1 cellular context compared by ENCODE assay signal in the genomic region with DNA sequence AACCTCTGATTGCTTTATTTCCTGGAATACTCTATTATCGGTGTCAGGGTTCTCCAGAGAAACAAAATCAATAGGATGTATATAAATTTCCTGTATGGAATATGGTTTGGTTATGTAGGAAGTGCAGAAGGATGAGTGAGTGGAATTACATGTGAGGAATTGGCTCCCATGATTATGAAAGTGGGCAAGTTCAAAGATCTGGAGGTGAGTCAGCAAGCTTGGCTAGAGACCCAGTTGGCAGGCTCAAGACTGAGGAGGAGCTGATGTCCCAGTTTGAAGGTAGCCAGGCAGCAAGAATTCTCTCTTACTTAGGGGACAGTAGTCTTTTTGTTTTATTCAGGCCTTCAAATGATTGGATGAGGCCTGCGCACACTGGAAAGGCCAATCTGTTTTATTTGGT.
TF ChIP-seq lines count a peak whose summit lies in the region.

No MANE protein-coding gene starts in this region.

TF ChIP-seq in GM23338, 12 proteins besides CTCF, POLR2A, EP300 and RAD21 (continued from another document):
- TF ChIP-seq, protein P1, sequence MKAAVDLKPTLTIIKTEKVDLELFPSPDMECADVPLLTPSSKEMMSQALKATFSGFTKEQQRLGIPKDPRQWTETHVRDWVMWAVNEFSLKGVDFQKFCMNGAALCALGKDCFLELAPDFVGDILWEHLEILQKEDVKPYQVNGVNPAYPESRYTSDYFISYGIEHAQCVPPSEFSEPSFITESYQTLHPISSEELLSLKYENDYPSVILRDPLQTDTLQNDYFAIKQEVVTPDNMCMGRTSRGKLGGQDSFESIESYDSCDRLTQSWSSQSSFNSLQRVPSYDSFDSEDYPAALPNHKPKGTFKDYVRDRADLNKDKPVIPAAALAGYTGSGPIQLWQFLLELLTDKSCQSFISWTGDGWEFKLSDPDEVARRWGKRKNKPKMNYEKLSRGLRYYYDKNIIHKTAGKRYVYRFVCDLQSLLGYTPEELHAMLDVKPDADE (IDR thresholded peaks at IDR 0.05): no peak
- TF ChIP-seq POLR2AphosphoS5 (IDR thresholded peaks at IDR 0.05; ENCODE audit: low read depth) (no peak), JUNB (IDR thresholded peaks at IDR 0.05; ENCODE audit: unreplicated experiment) (no peak), CREB1 (CRISPR knock-in tag; IDR thresholded peaks at IDR 0.05; ENCODE audit: low read depth) (no peak)
- TF ChIP-seq, protein P2, sequence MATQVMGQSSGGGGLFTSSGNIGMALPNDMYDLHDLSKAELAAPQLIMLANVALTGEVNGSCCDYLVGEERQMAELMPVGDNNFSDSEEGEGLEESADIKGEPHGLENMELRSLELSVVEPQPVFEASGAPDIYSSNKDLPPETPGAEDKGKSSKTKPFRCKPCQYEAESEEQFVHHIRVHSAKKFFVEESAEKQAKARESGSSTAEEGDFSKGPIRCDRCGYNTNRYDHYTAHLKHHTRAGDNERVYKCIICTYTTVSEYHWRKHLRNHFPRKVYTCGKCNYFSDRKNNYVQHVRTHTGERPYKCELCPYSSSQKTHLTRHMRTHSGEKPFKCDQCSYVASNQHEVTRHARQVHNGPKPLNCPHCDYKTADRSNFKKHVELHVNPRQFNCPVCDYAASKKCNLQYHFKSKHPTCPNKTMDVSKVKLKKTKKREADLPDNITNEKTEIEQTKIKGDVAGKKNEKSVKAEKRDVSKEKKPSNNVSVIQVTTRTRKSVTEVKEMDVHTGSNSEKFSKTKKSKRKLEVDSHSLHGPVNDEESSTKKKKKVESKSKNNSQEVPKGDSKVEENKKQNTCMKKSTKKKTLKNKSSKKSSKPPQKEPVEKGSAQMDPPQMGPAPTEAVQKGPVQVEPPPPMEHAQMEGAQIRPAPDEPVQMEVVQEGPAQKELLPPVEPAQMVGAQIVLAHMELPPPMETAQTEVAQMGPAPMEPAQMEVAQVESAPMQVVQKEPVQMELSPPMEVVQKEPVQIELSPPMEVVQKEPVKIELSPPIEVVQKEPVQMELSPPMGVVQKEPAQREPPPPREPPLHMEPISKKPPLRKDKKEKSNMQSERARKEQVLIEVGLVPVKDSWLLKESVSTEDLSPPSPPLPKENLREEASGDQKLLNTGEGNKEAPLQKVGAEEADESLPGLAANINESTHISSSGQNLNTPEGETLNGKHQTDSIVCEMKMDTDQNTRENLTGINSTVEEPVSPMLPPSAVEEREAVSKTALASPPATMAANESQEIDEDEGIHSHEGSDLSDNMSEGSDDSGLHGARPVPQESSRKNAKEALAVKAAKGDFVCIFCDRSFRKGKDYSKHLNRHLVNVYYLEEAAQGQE (IDR thresholded peaks at IDR 0.05; ENCODE audit: unreplicated experiment): no peak
